Comparison of ENCODE assay signal across 8 cellular contexts in genomic region chr14:24232121-24232644, GRCh38. TPM values are rescaled to one million over a fixed set of nuclear protein-coding genes. Genes with fewer than 3 reads are reported as not detected.
A peak's percentile ranks its signal among the peaks of the same experiment; 100 is the strongest.
DNase-seq lines count a peak whose midpoint lies in the region; ATAC-seq lines count a peak whose summit lies in the region.

TSS of gene NEDD8 (minus strand) at chr14:24232367. CDS start at chr14:24232267, 100 bp downstream.

- H3K36me3 Mint-ChIP-seq in CD4-positive, alpha-beta memory T cell = peaks cover 25 to 55% of the 10 kb centered on the region in 2 donors

- peak within 1 kb of the TSS; percentile 97 to 99 (median 98) for H3K4me3 Mint-ChIP-seq in CD4-positive, alpha-beta memory T cell

- no peaks in the 10 kb centered on the region for H3K9me3 Mint-ChIP-seq in CD4-positive, alpha-beta memory T cell

- peak within 1 kb of the TSS; percentile 88 for H3K27ac ChIP-seq in CD4-positive, alpha-beta memory T cell (ENCODE audit: low read depth, low read length)

- H3K4me1 ChIP-seq in CD4-positive, alpha-beta memory T cell (ENCODE audit: insufficient read depth, low read length) = peaks cover 41% of the 10 kb centered on the region

- POLR2A ChIA-PET in CD4-positive, alpha-beta memory T cell (lab: Charles Lee; ENCODE audit: partially characterized antibody) = interaction anchor here (0.6 to 7.6 kb wide), 10 partner anchors 8 to 199 kb away, joined by 3 to 88 read pairs (median 8); partner anchors contain the start of genes CHMP4A, DHRS1, IPO4 and LTB4R2

- peaks cover 41 to 68% (median 54%) of the 10 kb centered on the region in 4 donors for H3K4me1 Mint-ChIP-seq in CD4-positive, alpha-beta memory T cell

- H3K27ac Mint-ChIP-seq in CD4-positive, alpha-beta memory T cell = peak within 1 kb of the TSS; percentile 95 to 99 (median 97)

- intact Hi-C loops in CD4-positive, alpha-beta memory T cell (cut with micrococcal nuclease) = loop anchor here (1.0 to 2.0 kb wide), 8 partner anchors 10 to 210 kb away; partner anchors contain the start of genes DCAF11, EMC9, IPO4 and MDP1

- H3K4me3 ChIP-seq in CD4-positive, alpha-beta memory T cell (ENCODE audit: low read length in 2 of 2) = peak within 1 kb of the TSS; percentile 100

- ATAC-seq in GM19468 (IDR thresholded peaks at IDR 0.05; ENCODE audit: extremely low read depth, unreplicated experiment) = peak; percentile 82

- DNase-seq in CD4-positive, alpha-beta memory T cell = peak; percentile 89 to 96 (median 89)
- DNase-seq in HS-5 (ENCODE audit: low read depth) = peak; percentile 92
- peak; percentile 30 for DNase-seq in NK-92 (lab: John Stamatoyannopoulos, UW; ENCODE audit: unreplicated experiment)
- DNase-seq in activated CD8-positive, alpha-beta memory T cell treated with anti-CD3 and anti-CD28 coated beads for 1 hour (ENCODE audit: extremely low read depth in 1 of 2, low read depth in 1 of 2) = peak; percentile 63 to 74
- DNase-seq in effector CD4-positive, alpha-beta T cell = peak; percentile 86
- peak; percentile 96 to 97 for DNase-seq in lung microvascular endothelial cell (ENCODE audit: low read depth in 2 of 2)
- DNase-seq in stimulated activated CD4-positive, alpha-beta T cell treated with anti-CD3 and anti-CD28 coated beads, TNF-alpha, amount 100 ng/mL, for 4 hours (ENCODE audit: low read depth in 3 of 3) = peak; percentile 81 to 82 (median 81)

- peaks cover 32% of the 10 kb centered on the region for H3K36me3 ChIP-seq in CD4-positive, alpha-beta memory T cell (ENCODE audit: insufficient read depth, low read length)

- H3K27me3 Mint-ChIP-seq in CD4-positive, alpha-beta memory T cell = no peaks in the 10 kb centered on the region

- no peaks in the 10 kb centered on the region for H3K9me3 ChIP-seq in CD4-positive, alpha-beta memory T cell (ENCODE audit: control insufficient read depth in 1 of 2, low read length in 2 of 2)

- H3K27me3 ChIP-seq in CD4-positive, alpha-beta memory T cell (ENCODE audit: insufficient read depth, low read length) = no peaks in the 10 kb centered on the region

- CTCF ChIA-PET in CD4-positive, alpha-beta memory T cell (lab: Charles Lee; ENCODE audit: partially characterized antibody) = interaction anchor here (2.3 kb wide), 1 partner anchor 10 kb away, joined by 17 read pairs; the partner anchor contains the start of gene TINF2

RNA-seq across cellular contexts. Expression of gene NEDD8, which starts in this region (rescaled TPM):
- total RNA-seq in CD4-positive, alpha-beta memory T cell = 100 to 1,000 TPM; 116 to 127 TPM
- 100 to 1,000 TPM; 351 to 425 TPM for polyA plus RNA-seq in CD4-positive, alpha-beta memory T cell
- total RNA-seq in lung microvascular endothelial cell = 193 and 210 TPM in 2 replicates

Comparison
In these comparisons a context has a peak if more than half of its experiments do, and no peak if none do; other contexts are left out.
1. Peak in every context shown above with its lines: DNase-seq, ATAC-seq, H3K4me3 ChIP-seq and H3K27ac ChIP-seq.
2. DNase-seq: peak in every context shown above with its lines; median percentile 96 in lung microvascular endothelial cell; 92 in HS-5; 89 in CD4-positive, alpha-beta memory T cell; 86 in effector CD4-positive, alpha-beta T cell; 81 in stimulated activated CD4-positive, alpha-beta T cell treated with anti-CD3 and anti-CD28 coated beads, TNF-alpha, amount 100 ng/mL, for 4 hours; 68 in activated CD8-positive, alpha-beta memory T cell treated with anti-CD3 and anti-CD28 coated beads for 1 hour; 30 in NK-92.